ENCODE assay signal across 13 cellular contexts in genomic region chr19:16898306-16899015, GRCh38. TPM values are rescaled to one million over a fixed set of nuclear protein-coding genes. Genes with fewer than 3 reads are reported as not detected.
DNase-seq lines count a peak whose midpoint lies in the region; ATAC-seq, FAIRE-seq and TF ChIP-seq lines count a peak whose summit lies in the region.
"Had no signal": no experiment of that assay in that cellular context is flagged by ENCODE, and none has a peak within 500 bp of the region (broad histone marks: within the 10 kb centered on the region; RNA-seq: fewer than 3 reads in every experiment).

No MANE protein-coding gene starts in this region.

- POLR2A ChIA-PET in HepG2 (lab: Yijun Ruan, JAX) = no interaction called here
- POLR2A ChIA-PET in activated CD4-positive, alpha-beta memory T cell treated with anti-CD3 and anti-CD28 coated beads for 36 hours (lab: Charles Lee) = no interaction called here

- no peak for TF ChIP-seq POLR2A in HepG2 (IDR thresholded peaks at IDR 0.05; ENCODE audit: insufficient read depth in 1 of 2, low read depth in 2 of 2, low read length in 2 of 2)
- no peak for TF ChIP-seq POLR2A in right lobe of liver (IDR thresholded peaks at IDR 0.05)

- BruUV-seq in HepG2 (replicated peaks; lab: Mats Ljungman, UMichigan) = no TSS peak

- H3K9me3 Mint-ChIP-seq in activated CD4-positive, alpha-beta memory T cell treated with anti-CD3 and anti-CD28 coated beads for 36 hours = no peaks in the 10 kb centered on the region
- no peaks in the 10 kb centered on the region for H3K9me3 Mint-ChIP-seq in memory B cell

- H3K4me2 ChIP-seq in HepG2 (ENCODE audit: low read depth, low read length) = 0 out of 2 replicates have a peak overlapping the region, but pooled peaks have one; percentile 61

- H3K36me3 ChIP-seq in HepG2 (replicated peaks in 1 of 2; ENCODE audit: control insufficient read depth in 1 of 2, insufficient read depth in 2 of 2, low read length in 2 of 2) (no peaks in the 10 kb centered on the region), right lobe of liver (no peaks in the 10 kb centered on the region)
- H3K36me3 ChIP-seq: stomach had no signal

- no peak for FAIRE-seq in HepG2 (lab: Jason Lieb, UNC)
- FAIRE-seq: colon had no signal

- no peak for TF ChIP-seq EP300 in HepG2 (IDR thresholded peaks at IDR 0.05; ENCODE audit: low read depth in 2 of 2, low read length in 2 of 2)
- TF ChIP-seq EP300 in HepG2 (CRISPR knock-in tag; IDR thresholded peaks at IDR 0.05; ENCODE audit: borderline replicate concordance) = no peak

- no peak for TF ChIP-seq RAD21 in HepG2 (CRISPR knock-in tag; IDR thresholded peaks at IDR 0.05)

- no peaks in the 10 kb centered on the region for H3K36me3 Mint-ChIP-seq in activated CD4-positive, alpha-beta memory T cell treated with anti-CD3 and anti-CD28 coated beads for 36 hours
- no peaks in the 10 kb centered on the region for H3K36me3 Mint-ChIP-seq in memory B cell

- DNase-seq in HepG2 (ENCODE audit: low spot score) = no peak
- no peak for DNase-seq in right lobe of liver
- DNase-seq in activated CD4-positive, alpha-beta memory T cell treated with anti-CD3 and anti-CD28 coated beads for 36 hours = no peak
- no peak for DNase-seq in memory B cell (ENCODE audit: low spot score in 2 of 2)
- DNase-seq in germinal center (ENCODE audit: low spot score) = no peak
- DNase-seq in stimulated activated CD4-positive, alpha-beta T cell treated with anti-CD3 and anti-CD28 coated beads, Interleukin-15, amount 100 ng/mL, for 24 hours = no peak
- no peak for DNase-seq in foreskin fibroblast
- DNase-seq: activated naive CD4-positive, alpha-beta T cell; NCI-H2081 treated with DMSO at 0.1 percent for 48 hours had no signal

- intact Hi-C loops in HepG2 (cut with micrococcal nuclease; ENCODE audit: unreplicated experiment) = loop anchor here (1.0 to 2.0 kb wide), 2 partner anchors 120 to 127 kb away; no protein-coding TSS in a partner anchor
- intact Hi-C loops in right lobe of liver (cut with DNase I) = no loop called here
- intact Hi-C loops in activated CD4-positive, alpha-beta memory T cell treated with anti-CD3 and anti-CD28 coated beads for 36 hours (cut with micrococcal nuclease) = loop anchor here (1.0 kb wide), 1 partner anchor 127 kb away; no protein-coding TSS in a partner anchor

- H3K79me2 ChIP-seq in HepG2 (ENCODE audit: insufficient read depth, low read length) = no peaks in the 10 kb centered on the region

- no peak overlapping the region for H3K9ac ChIP-seq in HepG2 (ENCODE audit: insufficient read depth, low read depth, low read length)

- H3K27me3 ChIP-seq in HepG2 (ENCODE audit: control insufficient read depth in 1 of 2, insufficient read depth in 2 of 2, low read length in 2 of 2) (peaks cover 3 to 28% of the 10 kb centered on the region in 2 experiments; a peak in 4 of 5 replicates), right lobe of liver (peaks cover 0 to 7% of the 10 kb centered on the region in 2 donors)

- in situ Hi-C loops in HepG2 (cut with HindIII; ENCODE audit: extremely low pct_ligation_motif_present, low pct_unique_long_range_greater_than_20kb) = no loop called here

- ATAC-seq in HepG2 = no peak
- ATAC-seq in right lobe of liver = no peak
- ATAC-seq in memory B cell (ENCODE audit: low read depth) = no peak
- no peak for ATAC-seq in GM21367 (IDR thresholded peaks at IDR 0.05; ENCODE audit: unreplicated experiment)

- no peaks in the 10 kb centered on the region for H3K9me3 ChIP-seq in HepG2 (ENCODE audit: low read length)
- no peaks in the 10 kb centered on the region for H3K9me3 ChIP-seq in right lobe of liver
- H3K9me3 ChIP-seq: stomach had no signal

- peaks cover 15% of the 10 kb centered on the region for H3K27me3 Mint-ChIP-seq in activated CD4-positive, alpha-beta memory T cell treated with anti-CD3 and anti-CD28 coated beads for 36 hours
- H3K27me3 Mint-ChIP-seq in memory B cell = no peaks in the 10 kb centered on the region

- peak overlapping the region; percentile 56 for H3K4me3 Mint-ChIP-seq in activated CD4-positive, alpha-beta memory T cell treated with anti-CD3 and anti-CD28 coated beads for 36 hours
- peak overlapping the region; percentile 83 for H3K4me3 Mint-ChIP-seq in memory B cell

- peaks cover 15% of the 10 kb centered on the region for H3K4me1 Mint-ChIP-seq in activated CD4-positive, alpha-beta memory T cell treated with anti-CD3 and anti-CD28 coated beads for 36 hours (ENCODE audit: low read depth)
- H3K4me1 Mint-ChIP-seq in memory B cell = peaks cover 23% of the 10 kb centered on the region

- no peak overlapping the region for H3K27ac Mint-ChIP-seq in activated CD4-positive, alpha-beta memory T cell treated with anti-CD3 and anti-CD28 coated beads for 36 hours
- H3K27ac Mint-ChIP-seq in memory B cell = no peak overlapping the region

- no peak overlapping the region for H3K4me3 ChIP-seq in HepG2 (replicated peaks in 1 of 3; ENCODE audit: insufficient read depth in 1 of 3, low read depth in 2 of 3, low read length in 3 of 3)
- H3K4me3 ChIP-seq in right lobe of liver = no peak overlapping the region
- no peak overlapping the region for H3K4me3 ChIP-seq in foreskin fibroblast (ENCODE audit: low read depth in 1 of 2, low read length in 2 of 2)

- no peak for TF ChIP-seq CTCF in HepG2 (CRISPR knock-in tag; IDR thresholded peaks at IDR 0.05)
- TF ChIP-seq CTCF in right lobe of liver (IDR thresholded peaks at IDR 0.05) = no peak
- TF ChIP-seq CTCF in foreskin fibroblast (IDR thresholded peaks at IDR 0.05; ENCODE audit: low read depth, low read length) = no peak

- H2AFZ ChIP-seq in HepG2 (ENCODE audit: low read length) = no peak overlapping the region

- peaks cover 30% of the 10 kb centered on the region for H3K4me1 ChIP-seq in HepG2 (ENCODE audit: insufficient read depth, low read length)
- H3K4me1 ChIP-seq in right lobe of liver = peaks cover 0 to 7% (median 0%) of the 10 kb centered on the region in 4 donors

- H3K27ac ChIP-seq in HepG2 (ENCODE audit: extremely low read length, insufficient read depth, low read length) = no peak overlapping the region
- H3K27ac ChIP-seq in right lobe of liver = no peak overlapping the region
- H3K27ac ChIP-seq: SK-N-MC had no signal

- no peaks in the 10 kb centered on the region for H4K20me1 ChIP-seq in HepG2 (ENCODE audit: insufficient read depth, low read length)

- CTCF ChIA-PET in HepG2 (lab: Yijun Ruan, JAX; ENCODE audit: low intra/inter-chr PET ratio, low total read pairs) = interaction anchor here (1.7 kb wide), 1 partner anchor 127 kb away, joined by 10 read pairs; no protein-coding TSS in a partner anchor
- CTCF ChIA-PET in activated CD4-positive, alpha-beta memory T cell treated with anti-CD3 and anti-CD28 coated beads for 36 hours (lab: Charles Lee) = no interaction called here

- 51% methylated on average over 13 of the region's 13 CpGs for WGBS in HepG2 (ENCODE audit: low lambda C conversion rate)
- 84% methylated on average over 13 of the region's 13 CpGs for WGBS in right lobe of liver (ENCODE audit: insufficient coverage, low coverage, low lambda C conversion rate, missing lambda C conversion rate)

TF ChIP-seq in HepG2, 621 proteins besides CTCF, POLR2A, EP300 and RAD21:
- TF ChIP-seq ZNF7 (CRISPR knock-in tag; IDR thresholded peaks at IDR 0.05) (0 out of 2 replicates have a peak, but pooled peaks have one; percentile 12), CENPT (CRISPR knock-in tag; IDR thresholded peaks at IDR 0.05; ENCODE audit: low read depth) (no peak)

RNA-seq across cellular contexts. Expression of gene F2RL3, which starts 9.7 kb away (rescaled TPM):
- not detected in 2 replicates for total RNA-seq in HepG2 (2016; rRNA removed; fragmentation: Illumina TruSeq; extraction: Trizol)
- total RNA-seq in HepG2 (2016; cell fraction: cytosol; rRNA removed; fragmentation: Illumina TruSeq; extraction: Trizol; ENCODE audit: low read depth) = not detected in 2 replicates
- not detected in 2 replicates for total RNA-seq in HepG2 (2016; cell fraction: insoluble cytoplasmic fraction; rRNA removed; fragmentation: Illumina TruSeq; extraction: Trizol)
- total RNA-seq in HepG2 (2016; cell fraction: membrane; rRNA removed; fragmentation: Illumina TruSeq; extraction: Trizol) = not detected in 2 replicates
- total RNA-seq in HepG2 (2016; cell fraction: nucleus; rRNA removed; fragmentation: Illumina TruSeq; extraction: Trizol) = not detected in 2 replicates
- polyA plus RNA-seq in HepG2 (2011; rRNA removed) = not detected in 2 replicates
- polyA plus RNA-seq in HepG2 (2011; cell fraction: cytosol; rRNA removed) = not detected in 2 replicates
- not detected in 2 replicates for polyA plus RNA-seq in HepG2 (2011; cell fraction: nucleus; rRNA removed)
- not detected in 2 replicates for polyA plus RNA-seq in HepG2 (2012)
- polyA plus RNA-seq in HepG2 (2016; cell fraction: cytosol; fragmentation: Illumina TruSeq; extraction: Trizol; ENCODE audit: low read depth) = not detected in 2 replicates
- not detected in 2 replicates for polyA plus RNA-seq in HepG2 (2016; cell fraction: insoluble cytoplasmic fraction; fragmentation: Illumina TruSeq; extraction: Trizol; ENCODE audit: low read depth)
- not detected in 2 replicates for polyA plus RNA-seq in HepG2 (2016; cell fraction: membrane; fragmentation: Illumina TruSeq; extraction: Trizol; ENCODE audit: low read depth)
- not detected in 2 replicates for polyA plus RNA-seq in HepG2 (2016; cell fraction: nucleus; fragmentation: Illumina TruSeq; extraction: Trizol; ENCODE audit: insufficient read depth, low read depth)
- 0.05 TPM in 1 of 2 replicates, not detected in the other for polyA minus RNA-seq in HepG2 (2011; rRNA and poly(A)+ RNA removed; ENCODE audit: low replicate concordance)
- not detected in 2 replicates for polyA minus RNA-seq in HepG2 (2011; cell fraction: cytosol; rRNA and poly(A)+ RNA removed)
- not detected in 2 replicates for polyA minus RNA-seq in HepG2 (2011; cell fraction: nucleus; rRNA and poly(A)+ RNA removed)
- under 1 TPM; 0.07 to 0.62 (median 0.28) TPM for total RNA-seq in right lobe of liver
- not detected for total RNA-seq in activated CD4-positive, alpha-beta memory T cell treated with anti-CD3 and anti-CD28 coated beads for 36 hours

Comparison
In these comparisons a context has a peak if more than half of its experiments do, and no peak if none do; other contexts are left out.
1. intact Hi-C loops: an anchor here in HepG2 (1.0 to 2.0 kb wide) and activated CD4-positive, alpha-beta memory T cell treated with anti-CD3 and anti-CD28 coated beads for 36 hours (1.0 kb wide); none called in right lobe of liver.